ENCODE assay signal across 36 cellular contexts in genomic region chr6:74504941-74505340, GRCh38.
"Had no signal": no experiment of that assay in that cellular context is flagged by ENCODE, and none has a peak within 500 bp of the region (broad histone marks: within the 10 kb centered on the region; RNA-seq: fewer than 3 reads in every experiment).

No MANE protein-coding gene starts in this region.

- H3K4me1 Mint-ChIP-seq: activated B cell treated with CpG ODN at 0.5 μM for 24 hours; activated CD4-positive, alpha-beta T cell treated with anti-CD3 and anti-CD28 coated beads, Interleukin-2, amount 10 ng/mL, durations not matched to agents 24 days and 14 days; activated naive CD4-positive, alpha-beta T cell treated with anti-CD3 and anti-CD28 coated beads, Interleukin-2, amount 10 ng/mL, durations not matched to agents 7 days and 5 days; activated naive CD4-positive, alpha-beta T cell treated with anti-CD3 and anti-CD28 coated beads, Interleukin-2, amount 50 U/mL, for 24 hours; activated naive CD8-positive, alpha-beta T cell treated with anti-CD3 and anti-CD28 coated beads, Interleukin-2, amount 10 ng/mL, durations not matched to agents 7 days and 5 days; activated naive CD8-positive, alpha-beta T cell treated with anti-CD3 and anti-CD28 coated beads, Interleukin-2, amount 50 U/mL, for 24 hours; activated T-helper 17 cell treated with anti-CD3 and anti-CD28 coated beads, Interleukin-2, amount 50 U/mL, for 72 hours; brain; central memory CD8-positive, alpha-beta T cell had no signal

- H3K27me3 Mint-ChIP-seq: activated B cell treated with CpG ODN at 0.5 μM for 24 hours; activated CD4-positive, alpha-beta memory T cell treated with anti-CD3 and anti-CD28 coated beads for 36 hours; activated CD4-positive, alpha-beta T cell treated with anti-CD3 and anti-CD28 coated beads, Interleukin-2, amount 10 ng/mL, durations not matched to agents 24 days and 14 days; activated CD8-positive, alpha-beta T cell treated with anti-CD3 and anti-CD28 coated beads for 36 hours; activated naive CD4-positive, alpha-beta T cell treated with anti-CD3 and anti-CD28 coated beads, Interleukin-2, amount 10 ng/mL, durations not matched to agents 7 days and 5 days; activated naive CD4-positive, alpha-beta T cell treated with anti-CD3 and anti-CD28 coated beads, Interleukin-2, amount 50 U/mL, for 24 hours; activated naive CD8-positive, alpha-beta T cell; activated naive CD8-positive, alpha-beta T cell treated with anti-CD3 and anti-CD28 coated beads, Interleukin-2, amount 10 ng/mL, durations not matched to agents 7 days and 5 days; activated naive CD8-positive, alpha-beta T cell treated with anti-CD3 and anti-CD28 coated beads, Interleukin-2, amount 50 U/mL, for 24 hours; activated T-helper 17 cell treated with anti-CD3 and anti-CD28 coated beads, Interleukin-2, amount 50 U/mL, for 72 hours; brain; central memory CD8-positive, alpha-beta T cell had no signal

- ATAC-seq: activated CD8-positive, alpha-beta T cell treated with anti-CD3 and anti-CD28 coated beads for 36 hours; activated naive CD8-positive, alpha-beta T cell treated with anti-CD3 and anti-CD28 coated beads, Interleukin-2, amount 50 U/mL, for 24 hours; activated T-cell treated with anti-CD3 and anti-CD28 coated beads, Interleukin-2, amount 50 U/mL, for 4 hours; activated T-cell treated with anti-CD3 and anti-CD28 coated beads, Interleukin-2, amount 50 U/mL, for 72 hours; activated T-helper 17 cell treated with anti-CD3 and anti-CD28 coated beads, Interleukin-2, amount 50 U/mL, for 72 hours had no signal

- H3K27ac ChIP-seq: ascending aorta, cardiac muscle cell, VCaP had no signal

- H3K27ac Mint-ChIP-seq: activated B cell treated with CpG ODN at 0.5 μM for 24 hours; activated CD4-positive, alpha-beta memory T cell treated with anti-CD3 and anti-CD28 coated beads for 36 hours; activated CD4-positive, alpha-beta T cell treated with anti-CD3 and anti-CD28 coated beads, Interleukin-2, amount 10 ng/mL, durations not matched to agents 24 days and 14 days; activated CD8-positive, alpha-beta T cell treated with anti-CD3 and anti-CD28 coated beads for 36 hours; activated naive CD4-positive, alpha-beta T cell treated with anti-CD3 and anti-CD28 coated beads, Interleukin-2, amount 10 ng/mL, durations not matched to agents 7 days and 5 days; activated naive CD4-positive, alpha-beta T cell treated with anti-CD3 and anti-CD28 coated beads, Interleukin-2, amount 50 U/mL, for 24 hours; activated naive CD8-positive, alpha-beta T cell; activated naive CD8-positive, alpha-beta T cell treated with anti-CD3 and anti-CD28 coated beads, Interleukin-2, amount 10 ng/mL, durations not matched to agents 7 days and 5 days; activated naive CD8-positive, alpha-beta T cell treated with anti-CD3 and anti-CD28 coated beads, Interleukin-2, amount 50 U/mL, for 24 hours; activated T-cell treated with anti-CD3 and anti-CD28 coated beads, Interleukin-2, amount 50 U/mL, for 72 hours; activated T-helper 1 cell treated with anti-CD3 and anti-CD28 coated beads, Interleukin-12 subunit alpha, Interleukin-12 subunit beta, Interleukin-2, Interleukin-4 antibody, amounts not matched to agents 30 ng/mL and 10 ng/mL and 1 ng/mL, durations not matched to agents 14 hours and 24 hours and 36 hours; activated T-helper 17 cell treated with anti-CD3 and anti-CD28 coated beads, Interleukin-2, amount 50 U/mL, for 72 hours; brain; T-helper 1 cell treated with Interleukin-12 subunit alpha and Interleukin-12 subunit beta and Interleukin-4 antibody, amounts not matched to agents 30 μg/mL and 1 μg/mL, for 36 hours; T-helper 2 cell treated with Interferon-gamma antibody and Interleukin-4, amounts not matched to agents 5 μg/mL and 100 μg/mL, for 36 hours had no signal

- DNase-seq: activated B cell treated with CpG ODN at 0.5 μM for 24 hours; activated CD4-positive, alpha-beta memory T cell treated with anti-CD3 and anti-CD28 coated beads for 36 hours; activated CD4-positive, alpha-beta T cell treated with anti-CD3 and anti-CD28 coated beads for 4 hours; activated CD4-positive, alpha-beta T cell treated with anti-CD3 and anti-CD28 coated beads, Interleukin-2, amount 10 ng/mL, durations not matched to agents 24 days and 14 days; activated CD4-positive, alpha-beta T cell treated with anti-CD3 and anti-CD28 coated beads, Interleukin-2, amount 50 U/mL, for 1 hour; activated CD4-positive, alpha-beta T cell treated with anti-CD3 and anti-CD28 coated beads, Interleukin-2, amount 50 U/mL, for 4 hours; activated CD4-positive, CD25-positive, alpha-beta regulatory T cell treated with anti-CD3 and anti-CD28 coated beads, Interleukin-2, amount 50 U/mL, for 72 hours; activated CD8-positive, alpha-beta memory T cell treated with anti-CD3 and anti-CD28 coated beads, Interleukin-2, amount 50 U/mL, for 4 hours; activated CD8-positive, alpha-beta T cell treated with anti-CD3 and anti-CD28 coated beads for 36 hours; activated effector memory CD4-positive, alpha-beta T cell treated with anti-CD3 and anti-CD28 coated beads, Interleukin-2, amount 50 U/mL, for 16 hours; activated gamma-delta T cell treated with Interleukin-2 at 50 U/mL for 16 hours; activated naive CD4-positive, alpha-beta T cell treated with anti-CD3 and anti-CD28 coated beads, Interleukin-2, amount 10 ng/mL, durations not matched to agents 7 days and 5 days; activated naive CD4-positive, alpha-beta T cell treated with Interleukin-2 at 50 U/mL for 16 hours; activated naive CD8-positive, alpha-beta T cell treated with anti-CD3 and anti-CD28 coated beads, Interleukin-2, amount 10 ng/mL, durations not matched to agents 7 days and 5 days; activated naive CD8-positive, alpha-beta T cell treated with anti-CD3 and anti-CD28 coated beads, Interleukin-2, amount 50 U/mL, for 24 hours; activated T-cell treated with anti-CD3 and anti-CD28 coated beads for 4 hours; activated T-cell treated with anti-CD3 and anti-CD28 coated beads, Interleukin-2, amount 50 U/mL, for 1 hour; activated T-cell treated with anti-CD3 and anti-CD28 coated beads, Interleukin-2, amount 50 U/mL, for 4 hours; activated T-cell treated with anti-CD3 and anti-CD28 coated beads, Interleukin-2, amount 50 U/mL, for 72 hours; amygdala; anterior cingulate cortex; caudate nucleus; cerebellar nuclear complex; T-helper 2 cell; T-helper 9 cell had no signal

- H3K36me3 Mint-ChIP-seq: activated naive CD4-positive, alpha-beta T cell treated with anti-CD3 and anti-CD28 coated beads, Interleukin-2, amount 10 ng/mL, durations not matched to agents 7 days and 5 days; activated naive CD4-positive, alpha-beta T cell treated with anti-CD3 and anti-CD28 coated beads, Interleukin-2, amount 50 U/mL, for 24 hours; activated naive CD8-positive, alpha-beta T cell had no signal

- H3K27me3 ChIP-seq: ascending aorta, cardiac muscle cell had no signal

- H3K4me1 ChIP-seq: ascending aorta had no signal

- H3K4me3 Mint-ChIP-seq: activated B cell treated with CpG ODN at 0.5 μM for 24 hours; activated CD4-positive, alpha-beta memory T cell treated with anti-CD3 and anti-CD28 coated beads for 36 hours; activated CD4-positive, alpha-beta T cell treated with anti-CD3 and anti-CD28 coated beads, Interleukin-2, amount 10 ng/mL, durations not matched to agents 24 days and 14 days; activated CD8-positive, alpha-beta T cell treated with anti-CD3 and anti-CD28 coated beads for 36 hours; activated naive CD4-positive, alpha-beta T cell treated with anti-CD3 and anti-CD28 coated beads, Interleukin-2, amount 10 ng/mL, durations not matched to agents 7 days and 5 days; activated naive CD4-positive, alpha-beta T cell treated with anti-CD3 and anti-CD28 coated beads, Interleukin-2, amount 50 U/mL, for 24 hours; activated naive CD8-positive, alpha-beta T cell; activated naive CD8-positive, alpha-beta T cell treated with anti-CD3 and anti-CD28 coated beads, Interleukin-2, amount 10 ng/mL, durations not matched to agents 7 days and 5 days; activated naive CD8-positive, alpha-beta T cell treated with anti-CD3 and anti-CD28 coated beads, Interleukin-2, amount 50 U/mL, for 24 hours; activated T-cell treated with anti-CD3 and anti-CD28 coated beads, Interleukin-2, amount 50 U/mL, for 4 hours; activated T-cell treated with anti-CD3 and anti-CD28 coated beads, Interleukin-2, amount 50 U/mL, for 72 hours; activated T-helper 1 cell treated with anti-CD3 and anti-CD28 coated beads, Interleukin-12 subunit alpha, Interleukin-12 subunit beta, Interleukin-2, Interleukin-4 antibody, amounts not matched to agents 30 ng/mL and 10 ng/mL and 1 ng/mL, durations not matched to agents 14 hours and 24 hours and 36 hours; activated T-helper 17 cell treated with anti-CD3 and anti-CD28 coated beads, Interleukin-2, amount 50 U/mL, for 72 hours; brain; central memory CD8-positive, alpha-beta T cell; T-helper 1 cell treated with Interleukin-12 subunit alpha and Interleukin-12 subunit beta and Interleukin-4 antibody, amounts not matched to agents 30 μg/mL and 1 μg/mL, for 36 hours; T-helper 2 cell treated with Interferon-gamma antibody and Interleukin-4, amounts not matched to agents 5 μg/mL and 100 μg/mL, for 36 hours had no signal

- H3K36me3 ChIP-seq: ascending aorta, cardiac muscle cell had no signal

- H3K4me3 ChIP-seq: ascending aorta, cardiac muscle cell had no signal
